ENCODE assay signal across 16 cellular contexts in genomic region chr15:25803541-25803940, GRCh38. TPM values are rescaled to one million over a fixed set of nuclear protein-coding genes. Genes with fewer than 3 reads are reported as not detected.
DNase-seq lines count a peak whose midpoint lies in the region; ATAC-seq, FAIRE-seq and TF ChIP-seq lines count a peak whose summit lies in the region.
"Had no signal": no experiment of that assay in that cellular context is flagged by ENCODE, and none has a peak within 500 bp of the region (broad histone marks: within the 10 kb centered on the region; RNA-seq: fewer than 3 reads in every experiment).

No MANE protein-coding gene starts in this region.

- TF ChIP-seq RAD21 in H1 (IDR thresholded peaks at IDR 0.05 in 1 of 2, conservative IDR thresholded peaks at IDR 0.05 in 1 of 2; ENCODE audit: low read depth in 2 of 2, low read length in 2 of 2) = no peak

- H3K4me3 ChIP-seq in H1 (ENCODE audit: extremely low read depth in 1 of 4, insufficient read depth in 2 of 4, low read depth in 3 of 4, low read length in 4 of 4) (no peak overlapping the region), neuronal stem cell (ENCODE audit: low read length in 2 of 2) (peak overlapping the region in 1 of 2 donors; percentile 53), upper lobe of right lung (no peak overlapping the region)
- H3K4me3 ChIP-seq: GM12878 had no signal

- H2BK120ac ChIP-seq in H1 (replicated peaks; ENCODE audit: low read depth, low read length) (no peak overlapping the region), neuronal stem cell (ENCODE audit: low read depth, low read length) (no peak overlapping the region)

- H2BK15ac ChIP-seq in H1 (ENCODE audit: low read length) (no peak overlapping the region), neuronal stem cell (ENCODE audit: low read length) (peak overlapping the region; percentile 65)

- H3K4ac ChIP-seq in H1 (replicated peaks; ENCODE audit: insufficient read length, low read depth, low read length) (no peak overlapping the region), neuronal stem cell (ENCODE audit: low read length) (no peak overlapping the region)

- no peak overlapping the region for H4K5ac ChIP-seq in H1 (ENCODE audit: insufficient read length, low read depth, low read length)

- H3K9ac ChIP-seq in H1 (replicated peaks in 1 of 4; ENCODE audit: extremely low read depth in 1 of 4, low read depth in 3 of 4, low read length in 3 of 4) (no peak overlapping the region), neuronal stem cell (ENCODE audit: low read depth, low read length, poor library complexity) (peak overlapping the region; percentile 63)

- H3K79me2 ChIP-seq in H1 (ENCODE audit: control insufficient read depth in 1 of 2, insufficient read depth in 2 of 2, low read length in 2 of 2) = no peaks in the 10 kb centered on the region

- intact Hi-C loops in upper lobe of right lung (cut with DNase I) = no loop called here

- no peak for TF ChIP-seq EP300 in H1 (IDR thresholded peaks at IDR 0.05; ENCODE audit: borderline replicate concordance in 1 of 2, low read depth in 2 of 2, low read length in 2 of 2)

- H2BK12ac ChIP-seq in H1 (ENCODE audit: low read depth, low read length) (no peak overlapping the region), neuronal stem cell (ENCODE audit: low read length) (no peak overlapping the region)

- H3K9me3 ChIP-seq in H1 (ENCODE audit: insufficient read depth in 2 of 2, low read depth in 1 of 2, low read length in 1 of 2) (no peaks in the 10 kb centered on the region), neuronal stem cell (replicated peaks in 1 of 2; ENCODE audit: control insufficient read depth in 2 of 2, insufficient read depth in 1 of 2, low read depth in 1 of 2, low read length in 2 of 2) (no peaks in the 10 kb centered on the region), upper lobe of right lung (no peaks in the 10 kb centered on the region)

- H3K14ac ChIP-seq in H1 (ENCODE audit: insufficient read length) = no peak overlapping the region
- peak overlapping the region; percentile 94 for H3K14ac ChIP-seq in neuronal stem cell (ENCODE audit: low read length)

- peak; percentile 25 for DNase-seq in activated effector memory CD4-positive, alpha-beta T cell treated with anti-CD3 and anti-CD28 coated beads, Interleukin-2, amount 50 U/mL, for 16 hours
- no peak for DNase-seq in activated effector memory CD4-positive, alpha-beta T cell treated with Interleukin-2 at 50 U/mL for 16 hours
- no peak for DNase-seq in H1 (ENCODE audit: low read depth in 1 of 2, low spot score in 2 of 2)
- no peak for DNase-seq in neuronal stem cell (ENCODE audit: low spot score)
- peak; percentile 40 for DNase-seq in upper lobe of right lung
- DNase-seq in RCC 7860 (ENCODE audit: low spot score) = no peak
- DNase-seq: C1 segment of cervical spinal cord; CD4-positive, alpha-beta memory T cell; DMS79 had no signal

- H4K8ac ChIP-seq in H1 (ENCODE audit: extremely low read depth, insufficient read depth, low read length) (no peak overlapping the region), neuronal stem cell (ENCODE audit: low read depth, low read length) (no peak overlapping the region)

- no peak for FAIRE-seq in H1 (lab: Jason Lieb, UNC)
- FAIRE-seq in RCC 7860 (lab: Jason Lieb, UNC) = no peak
- FAIRE-seq: GM12878, GM18507 had no signal

- H3K23me2 ChIP-seq in H1 (ENCODE audit: low read depth, low read length) = peaks cover 6% of the 10 kb centered on the region; the same call in 1 of the 2 replicates

- WGBS in H1 (ENCODE audit: extremely low coverage in 1 of 2, insufficient coverage in 1 of 2, insufficient read length in 1 of 2, insufficient replicate concordance in 2 of 2, low coverage in 1 of 2, low lambda C conversion rate in 2 of 2, missing lambda C conversion rate in 1 of 2), 2 experiments = 89% methylated on average over 10 of the region's 10 CpGs; no CpG with 5 or more reads in 1 of the 2 experiments
- no CpG with 5 or more reads among the region's 10 CpGs for WGBS in neuronal stem cell (ENCODE audit: extremely low coverage in 2 of 2, insufficient read length in 2 of 2, insufficient replicate concordance in 1 of 2), 2 donors

- H3K23ac ChIP-seq in H1 (ENCODE audit: insufficient read length) (no peak overlapping the region), neuronal stem cell (ENCODE audit: low read depth, low read length, poor library complexity) (peak overlapping the region; percentile 61)

- ATAC-seq in upper lobe of right lung = no peak
- no peak for ATAC-seq in GM21576 (IDR thresholded peaks at IDR 0.05; ENCODE audit: unreplicated experiment)
- no peak for ATAC-seq in GM21515 (IDR thresholded peaks at IDR 0.05; ENCODE audit: unreplicated experiment)
- ATAC-seq: GM12878, HCT116 had no signal

- H2AK5ac ChIP-seq in H1 (ENCODE audit: low read depth, low read length) = no peak overlapping the region; the same call in 1 of the 2 replicates
- H2AK5ac ChIP-seq in neuronal stem cell (ENCODE audit: low read depth, low read length) = peak overlapping the region; percentile 48

- TF ChIP-seq CTCF in H1 (IDR thresholded peaks at IDR 0.05; ENCODE audit: control extremely low read depth in 1 of 3, insufficient read depth in 1 of 3, low read depth in 1 of 3, low read length in 3 of 3) (no peak), upper lobe of right lung (IDR thresholded peaks at IDR 0.05) (no peak)

- POLR2A ChIA-PET in H1 (lab: Charles Lee; ENCODE audit: partially characterized antibody) = interaction anchor here (1.6 kb wide), 1 partner anchor 9 kb away, joined by 3 read pairs; no protein-coding TSS in a partner anchor

- no peak for TF ChIP-seq POLR2A in H1 (IDR thresholded peaks at IDR 0.05; ENCODE audit: control extremely low read depth in 1 of 2, low read depth in 2 of 2, low read length in 2 of 2)

- H2BK20ac ChIP-seq in H1 (ENCODE audit: low read length) = no peak overlapping the region

- H3K18ac ChIP-seq in H1 (ENCODE audit: extremely low read depth, low read length) = no peak overlapping the region
- H3K18ac ChIP-seq in neuronal stem cell (ENCODE audit: low read length) = peak overlapping the region; percentile 27

- H3K4me1 ChIP-seq in H1 (replicated peaks in 1 of 4; ENCODE audit: control insufficient read depth in 3 of 4, insufficient read depth in 4 of 4, low read length in 3 of 4) = peaks cover 0 to 6% (median 3%) of the 10 kb centered on the region in 4 experiments; a peak in 3 of 7 replicates
- H3K4me1 ChIP-seq in neuronal stem cell (ENCODE audit: control insufficient read depth in 2 of 2, insufficient read depth in 1 of 2, low read depth in 1 of 2, low read length in 2 of 2) = peaks cover 0 to 4% of the 10 kb centered on the region in 2 donors
- H3K4me1 ChIP-seq in upper lobe of right lung = no peaks in the 10 kb centered on the region

- no peak overlapping the region for H2AFZ ChIP-seq in H1 (ENCODE audit: low read length)
- no peak overlapping the region for H2AFZ ChIP-seq in neuronal stem cell (ENCODE audit: low read length)

- H3K79me1 ChIP-seq in H1 (ENCODE audit: low read depth, low read length) = no peaks in the 10 kb centered on the region; the same call in 1 of the 2 replicates
- H3K79me1 ChIP-seq in neuronal stem cell (ENCODE audit: low read depth, low read length) = no peaks in the 10 kb centered on the region

- CTCF ChIA-PET in H1 (lab: Charles Lee; ENCODE audit: partially characterized antibody) = interaction anchor here (1.9 kb wide), 1 partner anchor 20 kb away, joined by 6 read pairs; no protein-coding TSS in a partner anchor

- H4K20me1 ChIP-seq in H1 (replicated peaks in 1 of 2; ENCODE audit: control insufficient read depth in 1 of 2, insufficient read depth in 2 of 2, low read length in 2 of 2) = peaks cover 0 to 5% of the 10 kb centered on the region in 2 experiments

- no peaks in the 10 kb centered on the region; a peak in 1 of 8 replicates for H3K36me3 ChIP-seq in H1 (ENCODE audit: control insufficient read depth in 2 of 4, insufficient read depth in 4 of 4, low read length in 3 of 4)
- H3K36me3 ChIP-seq in neuronal stem cell (replicated peaks in 1 of 2; ENCODE audit: control insufficient read depth in 2 of 2, insufficient read depth in 2 of 2, low read length in 2 of 2) = no peaks in the 10 kb centered on the region
- H3K36me3 ChIP-seq in upper lobe of right lung = no peaks in the 10 kb centered on the region

- H3K56ac ChIP-seq in H1 (replicated peaks; ENCODE audit: insufficient read length, low read depth, low read length) = no peak overlapping the region

- H2BK5ac ChIP-seq in H1 (ENCODE audit: low read depth, low read length) = peak overlapping the region; percentile 64; the same call in 1 of the 2 replicates
- no peak overlapping the region for H2BK5ac ChIP-seq in neuronal stem cell (ENCODE audit: low read length)

- H3K27ac ChIP-seq in H1 (ENCODE audit: low read depth, low read length) (no peak overlapping the region), neuronal stem cell (replicated peaks; ENCODE audit: low read length) (no peak overlapping the region), upper lobe of right lung (no peak overlapping the region)
- H3K27ac ChIP-seq: 22Rv1 had no signal

- H3K4me2 ChIP-seq in H1 (ENCODE audit: insufficient read depth in 1 of 2, low read depth in 2 of 2, low read length in 2 of 2) = no peak overlapping the region
- no peak overlapping the region for H3K4me2 ChIP-seq in neuronal stem cell (ENCODE audit: insufficient read depth, low read length, poor library complexity, severe bottlenecking)

- peak overlapping the region; percentile 67 for H4K91ac ChIP-seq in H1 (replicated peaks; ENCODE audit: insufficient read length, low read length)
- no peak overlapping the region for H4K91ac ChIP-seq in neuronal stem cell (ENCODE audit: low read depth, low read length, poor library complexity)

- H3K27me3 ChIP-seq in H1 (replicated peaks in 1 of 4; ENCODE audit: control insufficient read depth in 3 of 4, extremely low read depth in 1 of 4, insufficient read depth in 3 of 4, low read length in 3 of 4) (no peaks in the 10 kb centered on the region), neuronal stem cell (ENCODE audit: control insufficient read depth in 3 of 3, insufficient read depth in 3 of 3, low read depth in 1 of 3, low read length in 3 of 3) (peaks cover 0 to 3% (median 0%) of the 10 kb centered on the region in 3 experiments), upper lobe of right lung (no peaks in the 10 kb centered on the region)

RNA-seq across cellular contexts. Expression of gene ATP10A, which starts 59.6 kb away (rescaled TPM):
- 2.8 and 3.4 TPM in 2 replicates for total RNA-seq in H1 (2021; fragmentation: NEBNext Ultra II Directional; extraction: Animal tissue kit (Norgen Biotek cat#: 25700))
- polyA plus RNA-seq in H1 (2011; rRNA removed) = 1.4 and 2.0 TPM in 2 replicates
- 1.5 TPM for polyA plus RNA-seq in H1 (2011; cell fraction: cytosol; rRNA removed)
- polyA plus RNA-seq in H1 (2011; cell fraction: nucleus; rRNA removed) = 2.8 TPM
- polyA plus RNA-seq in H1 (2012, experiment 1 of 2) = 2.0 to 2.7 TPM (median 2.5 TPM) in 4 replicates
- polyA plus RNA-seq in H1 (2012, experiment 2 of 2) = 1.3 TPM
- polyA plus RNA-seq in H1 (2013, experiment 1 of 2) = 1.7 TPM
- 1.8 TPM for polyA plus RNA-seq in H1 (2013, experiment 2 of 2)
- polyA minus RNA-seq in H1 (2011; rRNA and poly(A)+ RNA removed) = 4.0 and 4.1 TPM in 2 replicates
- 2.3 TPM for polyA minus RNA-seq in H1 (2011; cell fraction: cytosol; rRNA and poly(A)+ RNA removed)
- polyA minus RNA-seq in H1 (2011; cell fraction: nucleus; rRNA and poly(A)+ RNA removed) = 3.2 TPM
- 0.68 TPM for polyA plus RNA-seq in neuronal stem cell (2013, experiment 1 of 2)
- 0.68 TPM for polyA plus RNA-seq in neuronal stem cell (2013, experiment 2 of 2)
- 31.1 TPM for total RNA-seq in upper lobe of right lung
- total RNA-seq: A673 had no signal

Comparison
In these comparisons a context has a peak if more than half of its experiments do, and no peak if none do; other contexts are left out.
1. DNase-seq: peak in activated effector memory CD4-positive, alpha-beta T cell treated with anti-CD3 and anti-CD28 coated beads, Interleukin-2, amount 50 U/mL, for 16 hours (single experiment) and upper lobe of right lung (single experiment); none in activated effector memory CD4-positive, alpha-beta T cell treated with Interleukin-2 at 50 U/mL for 16 hours (single experiment), H1 (0 of 2), neuronal stem cell (single experiment) and RCC 7860 (single experiment).